22 cellular contexts compared by ENCODE assay signal in the genomic region with DNA sequence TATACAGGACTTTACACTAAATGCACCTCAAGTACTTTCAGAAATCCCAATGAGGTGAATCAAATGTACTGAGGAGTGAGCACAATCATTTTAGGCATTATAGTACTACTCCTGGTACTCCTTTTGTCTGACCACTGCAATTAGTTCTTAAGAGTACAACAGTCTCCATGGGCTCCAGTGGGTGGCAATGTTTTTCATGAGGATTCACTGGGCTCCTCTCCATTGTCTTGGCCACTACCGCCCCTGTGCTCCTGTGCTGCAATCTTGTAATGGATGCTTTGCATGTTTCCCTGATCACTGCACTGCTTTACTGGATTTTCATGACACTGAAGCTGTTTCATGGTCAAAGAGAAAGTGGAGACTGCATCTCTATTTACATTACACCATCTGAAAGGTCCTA.
A peak's percentile ranks its signal among the peaks of the same experiment; 100 is the strongest.
DNase-seq lines count a peak whose midpoint lies in the region; ATAC-seq and TF ChIP-seq lines count a peak whose summit lies in the region.
"Had no signal": no experiment of that assay in that cellular context is flagged by ENCODE, and none has a peak within 500 bp of the region (broad histone marks: within the 10 kb centered on the region; RNA-seq: fewer than 3 reads in every experiment).

No MANE protein-coding gene starts in this region.

- H3K36me3 ChIP-seq in mammary epithelial cell (ENCODE audit: insufficient read depth, low read length) = no peaks in the 10 kb centered on the region
- no peaks in the 10 kb centered on the region for H3K36me3 ChIP-seq in smooth muscle cell (ENCODE audit: low read depth)
- H3K36me3 ChIP-seq: right atrium auricular region had no signal

- dilution Hi-C loops in mammary epithelial cell (cut with HindIII; ENCODE audit: low sequenced_read_pairs) = no loop called here

- H3K27me3 ChIP-seq in mammary epithelial cell (ENCODE audit: insufficient read depth, low read length) (no peaks in the 10 kb centered on the region), smooth muscle cell (ENCODE audit: low read depth) (peaks cover 3% of the 10 kb centered on the region)
- H3K27me3 ChIP-seq: right atrium auricular region had no signal

- H3K36me3 Mint-ChIP-seq in MCF 10A (ENCODE audit: insufficient read depth, unreplicated experiment) (no peaks in the 10 kb centered on the region), T-helper 17 cell (ENCODE audit: low read depth) (no peaks in the 10 kb centered on the region)
- H3K36me3 Mint-ChIP-seq: CD4-positive, CD25-positive, alpha-beta regulatory T cell had no signal

- no peak for ATAC-seq in GM21447 (IDR thresholded peaks at IDR 0.05; ENCODE audit: unreplicated experiment)
- ATAC-seq in GM19397 (IDR thresholded peaks at IDR 0.05; ENCODE audit: unreplicated experiment) = no peak
- no peak for ATAC-seq in T-helper 17 cell
- ATAC-seq: left colon had no signal

- no peak overlapping the region for H3K27ac ChIP-seq in mammary epithelial cell (ENCODE audit: insufficient read depth, low read depth, low read length)
- no peak overlapping the region for H3K27ac ChIP-seq in smooth muscle cell (ENCODE audit: low read depth)
- H3K27ac ChIP-seq: right atrium auricular region had no signal

- no peaks in the 10 kb centered on the region for H3K27me3 Mint-ChIP-seq in MCF 10A (ENCODE audit: insufficient read depth, unreplicated experiment)
- H3K27me3 Mint-ChIP-seq in T-helper 17 cell = no peaks in the 10 kb centered on the region
- H3K27me3 Mint-ChIP-seq: activated CD4-positive, alpha-beta T cell treated with anti-CD3 and anti-CD28 coated beads, Interleukin-2, amount 10 ng/mL, durations not matched to agents 7 days and 5 days; CD4-positive, CD25-positive, alpha-beta regulatory T cell; central memory CD8-positive, alpha-beta T cell had no signal

- H3K4me3 Mint-ChIP-seq in MCF 10A (ENCODE audit: unreplicated experiment) (no peak overlapping the region), T-helper 17 cell (no peak overlapping the region)
- H3K4me3 Mint-ChIP-seq: activated CD4-positive, alpha-beta T cell treated with anti-CD3 and anti-CD28 coated beads, Interleukin-2, amount 10 ng/mL, durations not matched to agents 7 days and 5 days; CD4-positive, CD25-positive, alpha-beta regulatory T cell; central memory CD8-positive, alpha-beta T cell had no signal

- H3K79me2 ChIP-seq in mammary epithelial cell (ENCODE audit: insufficient read depth, low read length) = no peaks in the 10 kb centered on the region
- no peaks in the 10 kb centered on the region for H3K79me2 ChIP-seq in smooth muscle cell (ENCODE audit: low read depth)

- H4K20me1 ChIP-seq in mammary epithelial cell (ENCODE audit: insufficient read depth, low read length) = no peaks in the 10 kb centered on the region
- H4K20me1 ChIP-seq in smooth muscle cell (ENCODE audit: low read depth) = no peaks in the 10 kb centered on the region

- H3K4me3 ChIP-seq in mammary epithelial cell (replicated peaks in 1 of 3; ENCODE audit: insufficient read depth in 1 of 3, low read depth in 2 of 3, low read length in 3 of 3) = no peak overlapping the region
- no peak overlapping the region for H3K4me3 ChIP-seq in fibroblast of villous mesenchyme (ENCODE audit: low read depth, low read length)
- no peak overlapping the region for H3K4me3 ChIP-seq in smooth muscle cell
- H3K4me3 ChIP-seq: right atrium auricular region had no signal

- H3K27ac Mint-ChIP-seq in MCF 10A (ENCODE audit: low read depth, unreplicated experiment) = no peak overlapping the region
- no peak overlapping the region for H3K27ac Mint-ChIP-seq in T-helper 17 cell
- H3K27ac Mint-ChIP-seq: activated CD4-positive, alpha-beta T cell treated with anti-CD3 and anti-CD28 coated beads, Interleukin-2, amount 10 ng/mL, durations not matched to agents 7 days and 5 days; CD4-positive, CD25-positive, alpha-beta regulatory T cell had no signal

- no peaks in the 10 kb centered on the region for H3F3A ChIP-seq in smooth muscle cell (ENCODE audit: low read depth)

- H3K4me2 ChIP-seq in mammary epithelial cell (ENCODE audit: insufficient read depth, low read depth, low read length) = no peak overlapping the region
- H3K4me2 ChIP-seq in smooth muscle cell = no peak overlapping the region

- DNase-seq in MCF 10A (ENCODE audit: unreplicated experiment) = peak; percentile 2
- no peak for DNase-seq in mammary epithelial cell
- DNase-seq in RPMI7951 (ENCODE audit: low read depth) = peak; percentile 8
- peak; percentile 17 for DNase-seq in fibroblast of villous mesenchyme (ENCODE audit: low read depth)
- DNase-seq in smooth muscle cell (lab: John Stamatoyannopoulos, UW; ENCODE audit: unreplicated experiment) = no peak
- no peak for DNase-seq in T-helper 17 cell
- DNase-seq: activated CD4-positive, alpha-beta T cell treated with anti-CD3 and anti-CD28 coated beads, Interleukin-2, amount 10 ng/mL, durations not matched to agents 7 days and 5 days; activated CD8-positive, alpha-beta memory T cell treated with anti-CD3 and anti-CD28 coated beads, Interleukin-2, amount 50 U/mL, for 4 hours; activated effector memory CD4-positive, alpha-beta T cell treated with anti-CD3 and anti-CD28 coated beads, Interleukin-2, amount 50 U/mL, for 16 hours; amygdala; CD4-positive, CD25-positive, alpha-beta regulatory T cell; DMS79 treated with DMSO at 0.1 percent for 48 hours; effector CD8-positive, alpha-beta T cell; Kasumi-1; left colon; NCI-H2171 treated with DMSO at 0.1 percent for 48 hours; NK-92 treated with Interleukin-12 subunit alpha and Interleukin-12 subunit beta, amount 100 ng/mL, for 24 hours; stimulated activated CD4-positive, alpha-beta T cell treated with anti-CD3 and anti-CD28 coated beads, Interleukin-1b, Interleukin-23, amount 100 ng/mL, for 48 hours had no signal

- BruUV-seq in MCF 10A (replicated peaks; lab: Mats Ljungman, UMichigan) (no TSS peak), mammary epithelial cell (replicated peaks; lab: Mats Ljungman, UMichigan) (no TSS peak)

- H3K9me3 ChIP-seq in mammary epithelial cell (replicated peaks; ENCODE audit: insufficient read depth, low read length) (no peaks in the 10 kb centered on the region), smooth muscle cell (replicated peaks; ENCODE audit: low read depth) (no peaks in the 10 kb centered on the region), T-helper 17 cell (ENCODE audit: control insufficient read depth, low read length, poor library complexity, severe bottlenecking) (no peaks in the 10 kb centered on the region)
- H3K9me3 ChIP-seq: right atrium auricular region had no signal

- H3K4me1 Mint-ChIP-seq in MCF 10A (ENCODE audit: insufficient read depth, unreplicated experiment) = no peaks in the 10 kb centered on the region
- H3K4me1 Mint-ChIP-seq in T-helper 17 cell = no peaks in the 10 kb centered on the region
- H3K4me1 Mint-ChIP-seq: activated CD4-positive, alpha-beta T cell treated with anti-CD3 and anti-CD28 coated beads, Interleukin-2, amount 10 ng/mL, durations not matched to agents 7 days and 5 days; central memory CD8-positive, alpha-beta T cell had no signal

- H3K9ac ChIP-seq in mammary epithelial cell (ENCODE audit: insufficient read depth, low read length) (no peak overlapping the region), smooth muscle cell (ENCODE audit: low read depth) (no peak overlapping the region)

- no peak overlapping the region for H2AFZ ChIP-seq in mammary epithelial cell (ENCODE audit: low read depth, low read length)
- peak overlapping the region; percentile 55 for H2AFZ ChIP-seq in smooth muscle cell (ENCODE audit: low read depth)

- H3K9me3 Mint-ChIP-seq in MCF 10A (ENCODE audit: unreplicated experiment) = no peaks in the 10 kb centered on the region
- H3K9me3 Mint-ChIP-seq: activated CD4-positive, alpha-beta T cell treated with anti-CD3 and anti-CD28 coated beads, Interleukin-2, amount 10 ng/mL, durations not matched to agents 7 days and 5 days had no signal

- TF ChIP-seq CTCF in MCF 10A (IDR thresholded peaks at IDR 0.05; ENCODE audit: unreplicated experiment) (no peak), mammary epithelial cell (conservative IDR thresholded peaks at IDR 0.05 in 1 of 2, IDR thresholded peaks at IDR 0.05 in 1 of 2; ENCODE audit: extremely low read depth in 1 of 2, insufficient read depth in 1 of 2, low read depth in 1 of 2, low read length in 2 of 2) (no peak), fibroblast of villous mesenchyme (IDR thresholded peaks at IDR 0.05; ENCODE audit: insufficient read depth, low read depth, low read length) (no peak), smooth muscle cell (IDR thresholded peaks at IDR 0.05; ENCODE audit: borderline replicate concordance, insufficient read depth, poor library complexity, severe bottlenecking) (no peak)

- POLR2A ChIA-PET in MCF 10A (lab: Yijun Ruan, JAX) = no interaction called here

- H3K4me1 ChIP-seq in mammary epithelial cell (ENCODE audit: insufficient read depth, low read length) = no peaks in the 10 kb centered on the region
- no peaks in the 10 kb centered on the region for H3K4me1 ChIP-seq in smooth muscle cell (ENCODE audit: low read depth)
- H3K4me1 ChIP-seq: right atrium auricular region had no signal

- CTCF ChIA-PET in MCF 10A (lab: Yijun Ruan, JAX) = no interaction called here
- CTCF ChIA-PET in mammary epithelial cell (lab: Charles Lee; ENCODE audit: low non-redundant PET) = no interaction called here

- 11% methylated on average over 1 of the region's 1 CpG for WGBS in mammary epithelial cell (ENCODE audit: low coverage, missing lambda C conversion rate)
- WGBS in smooth muscle cell (ENCODE audit: low lambda C conversion rate) = 48% methylated on average over 1 of the region's 1 CpG

- intact Hi-C loops in MCF 10A (cut with micrococcal nuclease) (loop anchor here (10.0 kb wide), 1 partner anchor 63 kb away; no protein-coding TSS in a partner anchor), mammary epithelial cell (cut with micrococcal nuclease) (no loop called here)

- in situ Hi-C loops in mammary epithelial cell (cut with MboI; ENCODE audit: low sequenced_read_pairs in 2 of 2) = no loop called here

Comparison
In these comparisons a context has a peak if more than half of its experiments do, and no peak if none do; other contexts are left out.
1. DNase-seq: peak in MCF 10A (single experiment), RPMI7951 (single experiment) and fibroblast of villous mesenchyme (single experiment); none in mammary epithelial cell (single experiment), smooth muscle cell (single experiment) and T-helper 17 cell (0 of 3).